Comparison of ENCODE assay signal across 8 cellular contexts in genomic region chr5:59039296-59040006, GRCh38.
A peak's percentile ranks its signal among the peaks of the same experiment; 100 is the strongest.
DNase-seq lines count a peak whose midpoint lies in the region; ATAC-seq and TF ChIP-seq lines count a peak whose summit lies in the region.

No MANE protein-coding gene starts in this region.

- DNase-seq in DND-41 (peak; percentile 63), UCSD-AML1 (lab: John Stamatoyannopoulos, UW; ENCODE audit: unreplicated experiment) (peak; percentile 93), brain microvascular endothelial cell (peak; percentile 78), smooth muscle cell (lab: John Stamatoyannopoulos, UW; ENCODE audit: unreplicated experiment) (peak; percentile 50), NCI-H2171 treated with DMSO at 0.1 percent for 48 hours (lab: John Stamatoyannopoulos, UW) (no peak)
- DNase-seq in Jurkat, Clone E6-1 (ENCODE audit: low read depth, low spot score), result peak; percentile 44

- H2AFZ ChIP-seq in DND-41 (ENCODE audit: low read depth, low read length), result peak overlapping the region; percentile 50
- peak overlapping the region; percentile 65 for H2AFZ ChIP-seq in smooth muscle cell (ENCODE audit: low read depth)

- H3K79me2 ChIP-seq in DND-41 (ENCODE audit: insufficient read depth, low read length) (no peaks in the 10 kb centered on the region), smooth muscle cell (ENCODE audit: low read depth) (peaks cover 45% of the 10 kb centered on the region)

- peak overlapping the region in 1 of 2 experiments; percentile 51; a peak in 2 of 4 replicates for H3K4me3 ChIP-seq in DND-41 (ENCODE audit: low read depth in 1 of 2, low read length in 2 of 2)
- H3K4me3 ChIP-seq in Jurkat, Clone E6-1 (ENCODE audit: low read length), result peak overlapping the region; percentile 52
- peak overlapping the region; percentile 88 for H3K4me3 ChIP-seq in brain microvascular endothelial cell (ENCODE audit: low read depth, low read length)
- peak overlapping the region; percentile 69 for H3K4me3 ChIP-seq in iPS-20b (ENCODE audit: low read length)
- H3K4me3 ChIP-seq in smooth muscle cell, result peak overlapping the region; percentile 83

- in situ Hi-C loops in brain microvascular endothelial cell (cut with HindIII; ENCODE audit: low pct_ligation_motif_present, low sequenced_read_pairs), result no loop called here

- H4K20me1 ChIP-seq in DND-41 (ENCODE audit: insufficient read depth, low read length) (no peaks in the 10 kb centered on the region), smooth muscle cell (ENCODE audit: low read depth) (no peaks in the 10 kb centered on the region)

- ATAC-seq in DND-41 (ENCODE audit: insufficient read depth, low read depth), result peak; percentile 87
- ATAC-seq in GM21529 (IDR thresholded peaks at IDR 0.05; ENCODE audit: unreplicated experiment), result peak; percentile 72

- peaks cover 10% of the 10 kb centered on the region for H3K4me1 ChIP-seq in DND-41 (ENCODE audit: insufficient read depth, low read length)
- 0 out of 2 replicates have a peak, but pooled peaks cover 7% of the 10 kb centered on the region for H3K4me1 ChIP-seq in iPS-20b (ENCODE audit: insufficient read depth, low read length)
- H3K4me1 ChIP-seq in smooth muscle cell (ENCODE audit: low read depth), result peaks cover 20% of the 10 kb centered on the region

- no peak for TF ChIP-seq CTCF in DND-41 (IDR thresholded peaks at IDR 0.05; ENCODE audit: borderline replicate concordance, extremely low read depth, low read length, poor library complexity, severe bottlenecking)
- no peak for TF ChIP-seq CTCF in brain microvascular endothelial cell (IDR thresholded peaks at IDR 0.05; ENCODE audit: low read depth, low read length, missing control alignments)
- TF ChIP-seq CTCF in smooth muscle cell (IDR thresholded peaks at IDR 0.05; ENCODE audit: borderline replicate concordance, insufficient read depth, poor library complexity, severe bottlenecking), result no peak

- H3K9ac ChIP-seq in DND-41 (ENCODE audit: low read depth, low read length) (peak overlapping the region; percentile 31; the same call in 1 of the 2 replicates), iPS-20b (ENCODE audit: low read depth, low read length) (peak overlapping the region; percentile 46; the same call in 1 of the 2 replicates), smooth muscle cell (ENCODE audit: low read depth) (peak overlapping the region; percentile 71)

- H3K4me2 ChIP-seq in DND-41 (ENCODE audit: insufficient read depth, low read length) (peak overlapping the region; percentile 59), smooth muscle cell (peak overlapping the region; percentile 84)

- H3K36me3 ChIP-seq in DND-41 (ENCODE audit: insufficient read depth, low read length), result no peaks in the 10 kb centered on the region
- H3K36me3 ChIP-seq in brain microvascular endothelial cell (replicated peaks), result no peaks in the 10 kb centered on the region
- H3K36me3 ChIP-seq in iPS-20b (ENCODE audit: insufficient read depth, low read depth, low read length), result no peaks in the 10 kb centered on the region
- no peaks in the 10 kb centered on the region for H3K36me3 ChIP-seq in smooth muscle cell (ENCODE audit: low read depth)

- H3K27me3 ChIP-seq in DND-41 (ENCODE audit: insufficient read depth, low read length, poor library complexity) (no peaks in the 10 kb centered on the region), brain microvascular endothelial cell (replicated peaks) (no peaks in the 10 kb centered on the region), iPS-20b (ENCODE audit: insufficient read depth, low read length) (peaks cover 48% of the 10 kb centered on the region), smooth muscle cell (ENCODE audit: low read depth) (no peaks in the 10 kb centered on the region)

- WGBS in smooth muscle cell (ENCODE audit: low lambda C conversion rate), result under 1% methylated on average over 72 of the region's 86 CpGs

- H3F3A ChIP-seq in smooth muscle cell (ENCODE audit: low read depth), result peaks cover 16% of the 10 kb centered on the region

- H3K9me3 ChIP-seq in DND-41 (ENCODE audit: insufficient read depth, low read length, severe bottlenecking) (no peaks in the 10 kb centered on the region), iPS-20b (ENCODE audit: insufficient read depth, low read depth, low read length) (no peaks in the 10 kb centered on the region), smooth muscle cell (replicated peaks; ENCODE audit: low read depth) (no peaks in the 10 kb centered on the region)

- H3K27ac ChIP-seq in DND-41 (ENCODE audit: low read length) (no peak overlapping the region), brain microvascular endothelial cell (peak overlapping the region; percentile 93), iPS-20b (ENCODE audit: low read length) (no peak overlapping the region), smooth muscle cell (ENCODE audit: low read depth) (peak overlapping the region; percentile 94)

Comparison
In these comparisons a context has a peak if more than half of its experiments do, and no peak if none do; other contexts are left out.
1. H3K27ac ChIP-seq: peak in brain microvascular endothelial cell (single experiment) and smooth muscle cell (single experiment); none in DND-41 (single experiment) and iPS-20b (single experiment).
2. Peak in every context shown above with its lines, with median percentiles within 50 percentile points of each other: H3K9ac ChIP-seq.